Comparison of ENCODE assay signal across 1 cellular context in genomic region chr4:31235961-31236360, GRCh38.
TF ChIP-seq lines count a peak whose summit lies in the region.

No MANE protein-coding gene starts in this region.

TF ChIP-seq in GM23338, 12 proteins besides CTCF, POLR2A, EP300 and RAD21 (continued from another document):
- no peak for TF ChIP-seq ZNF462 (CRISPR knock-in tag; IDR thresholded peaks at IDR 0.05)
- no peak for TF ChIP-seq EZH2 (IDR thresholded peaks at IDR 0.05; ENCODE audit: low read depth, unreplicated experiment)
